8 cellular contexts compared by ENCODE assay signal in genomic region chrX:48576108-48576507, GRCh38. TPM values are rescaled to one million over a fixed set of nuclear protein-coding genes. Genes with fewer than 3 reads are reported as not detected.
DNase-seq lines count a peak whose midpoint lies in the region; ATAC-seq and TF ChIP-seq lines count a peak whose summit lies in the region.

No MANE protein-coding gene starts in this region.

- H3K4me1 ChIP-seq in PC-9 (replicated peaks; ENCODE audit: insufficient read depth) (no peaks in the 10 kb centered on the region), psoas muscle (peaks cover 8% of the 10 kb centered on the region)

- intact Hi-C loops in PC-9 (cut with micrococcal nuclease; ENCODE audit: unreplicated experiment) (no loop called here), psoas muscle (cut with DNase I) (no loop called here)

- CTCF ChIA-PET in PC-9 (lab: Charles Lee), result no interaction called here

- H3K9me3 ChIP-seq in PC-9 (ENCODE audit: insufficient read depth, low read depth) (no peaks in the 10 kb centered on the region), psoas muscle (no peaks in the 10 kb centered on the region)

- DNase-seq in GM12864 (ENCODE audit: low read depth), result no peak
- DNase-seq in PC-9, result no peak
- no peak for DNase-seq in endothelial cell (ENCODE audit: low spot score)
- no peak for DNase-seq in psoas muscle
- no peak for DNase-seq in NCI-H524 treated with DMSO at 0.1 percent for 48 hours (lab: John Stamatoyannopoulos, UW)
- DNase-seq in iPS-NIHi11 (ENCODE audit: low spot score), result no peak
- DNase-seq in superior temporal gyrus (ENCODE audit: extremely low spot score), result no peak

- no peak for TF ChIP-seq CTCF in GM12864 (IDR thresholded peaks at IDR 0.05; ENCODE audit: low read depth, low read length, missing control alignments)
- no peak for TF ChIP-seq CTCF in PC-9 (conservative IDR thresholded peaks at IDR 0.05)
- TF ChIP-seq CTCF in endothelial cell (IDR thresholded peaks at IDR 0.05; ENCODE audit: unreplicated experiment), result no peak
- no peak for TF ChIP-seq CTCF in psoas muscle (IDR thresholded peaks at IDR 0.05)

- H3K36me3 Mint-ChIP-seq in endothelial cell (ENCODE audit: low read depth, unreplicated experiment), result peaks cover 7% of the 10 kb centered on the region

- no peaks in the 10 kb centered on the region for H4K20me1 ChIP-seq in PC-9 (ENCODE audit: insufficient read depth)

- peak overlapping the region; percentile 80 for H3K4me2 ChIP-seq in PC-9

- POLR2A ChIA-PET in PC-9 (lab: Charles Lee; ENCODE audit: unreplicated experiment), result no interaction called here

- peaks cover 13% of the 10 kb centered on the region for H3K4me1 Mint-ChIP-seq in endothelial cell (ENCODE audit: unreplicated experiment)

- peaks cover 20% of the 10 kb centered on the region; the same call in 1 of the 2 replicates for H3F3A ChIP-seq in PC-9 (ENCODE audit: insufficient read depth, low read depth)

- peaks cover 9% of the 10 kb centered on the region for H3K27me3 Mint-ChIP-seq in endothelial cell (ENCODE audit: unreplicated experiment)

- H3K4me3 ChIP-seq in GM12864 (ENCODE audit: low read depth, low read length), result peak overlapping the region; percentile 90
- H3K4me3 ChIP-seq in PC-9, result peak overlapping the region; percentile 66; the same call in 1 of the 2 replicates
- peak overlapping the region; percentile 78 for H3K4me3 ChIP-seq in psoas muscle

- H3K36me3 ChIP-seq in PC-9 (ENCODE audit: low read depth) (no peaks in the 10 kb centered on the region), psoas muscle (ENCODE audit: insufficient read depth in 1 of 2, low read depth in 1 of 2) (peaks cover 10 to 48% of the 10 kb centered on the region in 2 donors)

- no peak overlapping the region for H3K27ac Mint-ChIP-seq in endothelial cell (ENCODE audit: unreplicated experiment)

- BruUV-seq in PC-9 (replicated peaks; lab: Mats Ljungman, UMichigan), result no TSS peak

- H3K27ac ChIP-seq in PC-9, result no peak overlapping the region
- peak overlapping the region; percentile 94 for H3K27ac ChIP-seq in psoas muscle

- 60 to 68% (median 68%) methylated on average over 6 of the region's 6 CpGs for WGBS in psoas muscle, 3 donors

- ATAC-seq in psoas muscle (no peak), GM21447 (IDR thresholded peaks at IDR 0.05; ENCODE audit: unreplicated experiment) (no peak)

- H3K9me3 Mint-ChIP-seq in endothelial cell (ENCODE audit: unreplicated experiment), result no peaks in the 10 kb centered on the region

- peaks cover 20% of the 10 kb centered on the region for H3K79me2 ChIP-seq in PC-9 (ENCODE audit: low read depth)

- H3K9me2 ChIP-seq in PC-9 (ENCODE audit: insufficient read depth), result no peaks in the 10 kb centered on the region

- no peak overlapping the region for H2AFZ ChIP-seq in PC-9

- H3K27me3 ChIP-seq in PC-9 (ENCODE audit: insufficient read depth, low read depth), result no peaks in the 10 kb centered on the region
- no peaks in the 10 kb centered on the region for H3K27me3 ChIP-seq in psoas muscle (ENCODE audit: insufficient read depth in 3 of 3, low read length in 2 of 3)

- H3K4me3 Mint-ChIP-seq in endothelial cell (ENCODE audit: unreplicated experiment), result peak overlapping the region; percentile 98

RNA-seq across cellular contexts. Expression of gene RBM3, which starts 1.8 kb away (rescaled TPM):
- total RNA-seq in PC-9 (2021) (120 and 134 TPM in 2 replicates), endothelial cell (ENCODE audit: unreplicated experiment) (252 TPM), psoas muscle (100 to 1,000 TPM in 2 of 4 donors, 10 to 100 TPM in 2; 15.9 to 206 (median 83.2) TPM)
- polyA plus RNA-seq in psoas muscle, result 100 to 1,000 TPM in 1 of 3 donors, 10 to 100 TPM in 2; 26.4 to 137 (median 68.9) TPM

RNA-seq across cellular contexts. Expression of gene WDR13, which starts 21.2 kb away (rescaled TPM):
- total RNA-seq in PC-9 (2021), result 28.6 and 43.9 TPM in 2 replicates
- 73.8 TPM for total RNA-seq in endothelial cell (ENCODE audit: unreplicated experiment)
- 100 to 1,000 TPM; 103 to 155 (median 116) TPM for total RNA-seq in psoas muscle
- 100 to 1,000 TPM; 112 to 171 (median 132) TPM for polyA plus RNA-seq in psoas muscle

RNA-seq across cellular contexts. Expression of gene TBC1D25, which starts 36.6 kb away (rescaled TPM):
- 7.4 and 9.0 TPM in 2 replicates for total RNA-seq in PC-9 (2021)
- 12.5 TPM for total RNA-seq in endothelial cell (ENCODE audit: unreplicated experiment)
- 10 to 100 TPM; 10.5 to 18.4 (median 16.9) TPM for total RNA-seq in psoas muscle
- polyA plus RNA-seq in psoas muscle, result 10 to 100 TPM in 1 of 3 donors, 1 to 10 TPM in 2; 9.3 to 12.1 (median 9.4) TPM

RNA-seq across cellular contexts. Expression of gene EBP, which starts 54.5 kb away (rescaled TPM):
- total RNA-seq in PC-9 (2021), result 88.1 and 113 TPM in 2 replicates
- 66.0 TPM for total RNA-seq in endothelial cell (ENCODE audit: unreplicated experiment)
- total RNA-seq in psoas muscle, result 1 to 10 TPM; 3.8 to 8.1 (median 6.4) TPM
- polyA plus RNA-seq in psoas muscle, result 10 to 100 TPM in 1 of 3 donors, 1 to 10 TPM in 2; 8.7 to 11.9 (median 9.7) TPM
